ENCODE assay signal across 14 cellular contexts in the genomic region with DNA sequence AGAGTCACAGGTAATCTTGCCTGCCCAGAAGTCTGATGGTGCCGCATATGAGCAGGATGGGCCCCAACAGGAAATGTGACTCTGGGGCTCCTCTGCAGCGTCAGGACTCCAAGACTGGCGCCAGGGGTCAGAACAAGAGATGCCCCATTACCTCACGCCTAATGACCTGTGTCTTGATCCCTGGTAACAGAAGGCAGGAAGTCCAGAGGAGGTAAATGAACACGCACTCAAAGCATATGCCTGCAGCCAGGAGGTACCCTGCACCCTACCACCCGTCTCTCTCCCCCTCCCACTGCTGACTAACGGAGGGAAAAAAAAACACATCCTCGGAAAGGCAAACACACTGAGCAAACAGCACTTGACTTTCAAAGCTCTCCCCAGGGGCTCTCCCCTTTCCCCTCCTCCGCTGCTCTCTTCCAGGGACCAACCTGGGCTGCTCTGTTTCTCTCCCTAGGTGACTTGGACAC. TPM values are rescaled to one million over a fixed set of nuclear protein-coding genes. Genes with fewer than 3 reads are reported as not detected.
DNase-seq lines count a peak whose midpoint lies in the region; ATAC-seq and TF ChIP-seq lines count a peak whose summit lies in the region.
"Had no signal": no experiment of that assay in that cellular context is flagged by ENCODE, and none has a peak within 500 bp of the region (broad histone marks: within the 10 kb centered on the region; RNA-seq: fewer than 3 reads in every experiment).

No MANE protein-coding gene starts in this region.

- H3K27me3 ChIP-seq in naive thymus-derived CD4-positive, alpha-beta T cell (ENCODE audit: control insufficient read depth in 2 of 2, insufficient read depth in 2 of 2, low read length in 2 of 2) = no peaks in the 10 kb centered on the region
- peaks cover 23% of the 10 kb centered on the region for H3K27me3 ChIP-seq in left ventricle myocardium inferior (ENCODE audit: low read depth)

- peaks cover 6 to 19% (median 10%) of the 10 kb centered on the region in 7 donors for H3K4me1 Mint-ChIP-seq in naive thymus-derived CD4-positive, alpha-beta T cell
- H3K4me1 Mint-ChIP-seq: immature natural killer cell had no signal

- POLR2A ChIA-PET in naive thymus-derived CD4-positive, alpha-beta T cell (lab: Charles Lee) = no interaction called here
- POLR2A ChIA-PET in GM10248 (lab: Yijun Ruan, JAX) = no interaction called here

- DNase-seq in Daoy (ENCODE audit: low read depth) (peak; percentile 49), NCI-H187 (lab: John Stamatoyannopoulos, UW) (peak; percentile 90 to 92), SHP77 (lab: John Stamatoyannopoulos, UW) (peak; percentile 61 to 68), left ventricle myocardium inferior (no peak), GM10248 (ENCODE audit: extremely low spot score) (no peak), HUDEP-2 (lab: John Stamatoyannopoulos, UW; ENCODE audit: unreplicated experiment in 76 of 76) (no peak), SW 1271 (lab: John Stamatoyannopoulos, UW) (no peak)
- peak in 1 of 9 donors; percentile 9 for DNase-seq in naive thymus-derived CD4-positive, alpha-beta T cell
- DNase-seq: activated CD4-positive, alpha-beta T cell treated with anti-CD3 and anti-CD28 coated beads, Interleukin-2, amount 50 U/mL, for 1 hour; erythroblast; immature natural killer cell; stimulated activated CD4-positive, alpha-beta T cell treated with anti-CD3 and anti-CD28 coated beads, Interleukin-4, amount 100 ng/mL, for 4 hours; tibial artery had no signal

- no peaks in the 10 kb centered on the region for H3K4me1 ChIP-seq in naive thymus-derived CD4-positive, alpha-beta T cell (ENCODE audit: control insufficient read depth in 2 of 2, insufficient read depth in 2 of 2, low read length in 2 of 2)
- no peaks in the 10 kb centered on the region for H3K4me1 ChIP-seq in left ventricle myocardium inferior
- H3K4me1 ChIP-seq: tibial artery had no signal

- no peaks in the 10 kb centered on the region for H3K36me3 ChIP-seq in naive thymus-derived CD4-positive, alpha-beta T cell (ENCODE audit: control insufficient read depth in 2 of 3, insufficient read depth in 3 of 3, low read length in 3 of 3)
- no peaks in the 10 kb centered on the region for H3K36me3 ChIP-seq in left ventricle myocardium inferior
- H3K36me3 ChIP-seq: tibial artery had no signal

- H3K9me3 Mint-ChIP-seq in naive thymus-derived CD4-positive, alpha-beta T cell = peaks cover 0 to 5% (median 2%) of the 10 kb centered on the region in 11 donors

- CTCF ChIA-PET in naive thymus-derived CD4-positive, alpha-beta T cell (lab: Charles Lee) = no interaction called here
- CTCF ChIA-PET in GM10248 (lab: Yijun Ruan, JAX) = no interaction called here

- H3K27ac ChIP-seq in naive thymus-derived CD4-positive, alpha-beta T cell (ENCODE audit: low read depth, low read length) = no peak overlapping the region
- H3K27ac ChIP-seq in left ventricle myocardium inferior (replicated peaks) = no peak overlapping the region
- H3K27ac ChIP-seq: tibial artery had no signal

- H3K4me3 Mint-ChIP-seq in naive thymus-derived CD4-positive, alpha-beta T cell = peak overlapping the region in 8 of 10 donors; percentile 14 to 68 (median 44)
- H3K4me3 Mint-ChIP-seq: immature natural killer cell had no signal

- H3K36me3 Mint-ChIP-seq in naive thymus-derived CD4-positive, alpha-beta T cell = peaks cover 0 to 7% (median 0%) of the 10 kb centered on the region in 5 donors
- H3K36me3 Mint-ChIP-seq: immature natural killer cell had no signal

- H3K9me3 ChIP-seq in naive thymus-derived CD4-positive, alpha-beta T cell (ENCODE audit: control insufficient read depth in 2 of 3, low read length in 3 of 3) = no peaks in the 10 kb centered on the region
- no peaks in the 10 kb centered on the region for H3K9me3 ChIP-seq in left ventricle myocardium inferior (replicated peaks)
- H3K9me3 ChIP-seq: tibial artery had no signal

- TF ChIP-seq CTCF in left ventricle myocardium inferior (IDR thresholded peaks at IDR 0.05; ENCODE audit: borderline replicate concordance) = no peak
- TF ChIP-seq CTCF in GM10248 (IDR thresholded peaks at IDR 0.05; ENCODE audit: control extremely low read depth, extremely low read depth, low read depth, missing control alignments) = no peak

- H3K27ac Mint-ChIP-seq in naive thymus-derived CD4-positive, alpha-beta T cell = peak overlapping the region in 1 of 9 donors; percentile 37
- H3K27ac Mint-ChIP-seq: immature natural killer cell had no signal

- intact Hi-C loops in naive thymus-derived CD4-positive, alpha-beta T cell (cut with micrococcal nuclease) = no loop called here
- intact Hi-C loops in left ventricle myocardium inferior (cut with micrococcal nuclease) = no loop called here

- H3K4me3 ChIP-seq in naive thymus-derived CD4-positive, alpha-beta T cell (ENCODE audit: low read length) = no peak overlapping the region
- H3K4me3 ChIP-seq in left ventricle myocardium inferior = no peak overlapping the region
- H3K4me3 ChIP-seq: tibial artery had no signal

- H3K27me3 Mint-ChIP-seq in naive thymus-derived CD4-positive, alpha-beta T cell = peaks cover 0 to 21% (median 15%) of the 10 kb centered on the region in 5 donors

- no peak for ATAC-seq in naive thymus-derived CD4-positive, alpha-beta T cell

RNA-seq across cellular contexts. Expression of a gene that starts 37.3 kb away (rescaled TPM):
- total RNA-seq in Daoy (2014; rRNA removed; shearing (Covaris generic)) = not detected in 2 replicates
- total RNA-seq in naive thymus-derived CD4-positive, alpha-beta T cell = under 1 TPM in 1 of 5 experiments, not detected in 4; 0.36 TPM
- polyA plus RNA-seq in naive thymus-derived CD4-positive, alpha-beta T cell = not detected
- total RNA-seq in left ventricle myocardium inferior = 1.1 TPM
- polyA plus RNA-seq: immature natural killer cell had no signal

RNA-seq across cellular contexts. Expression of a gene that starts 50.9 kb away (rescaled TPM):
- not detected in 2 replicates for total RNA-seq in Daoy (2014; rRNA removed; shearing (Covaris generic))
- 1 to 10 TPM in 1 of 5 experiments, under 1 TPM in 2, not detected in 2; 0.24 to 1.4 (median 0.30) TPM for total RNA-seq in naive thymus-derived CD4-positive, alpha-beta T cell
- polyA plus RNA-seq in naive thymus-derived CD4-positive, alpha-beta T cell = not detected
- 17.5 TPM for total RNA-seq in left ventricle myocardium inferior
- total RNA-seq: SK-MEL-5 had no signal
- polyA plus RNA-seq: immature natural killer cell had no signal

Comparison
In these comparisons a context has a peak if more than half of its experiments do, and no peak if none do; other contexts are left out.
1. DNase-seq: peak in Daoy (single experiment), NCI-H187 (2 of 2) and SHP77 (2 of 2); none in left ventricle myocardium inferior (single experiment), GM10248 (single experiment), HUDEP-2 (0 of 76) and SW 1271 (0 of 2).